In the genomic region with DNA sequence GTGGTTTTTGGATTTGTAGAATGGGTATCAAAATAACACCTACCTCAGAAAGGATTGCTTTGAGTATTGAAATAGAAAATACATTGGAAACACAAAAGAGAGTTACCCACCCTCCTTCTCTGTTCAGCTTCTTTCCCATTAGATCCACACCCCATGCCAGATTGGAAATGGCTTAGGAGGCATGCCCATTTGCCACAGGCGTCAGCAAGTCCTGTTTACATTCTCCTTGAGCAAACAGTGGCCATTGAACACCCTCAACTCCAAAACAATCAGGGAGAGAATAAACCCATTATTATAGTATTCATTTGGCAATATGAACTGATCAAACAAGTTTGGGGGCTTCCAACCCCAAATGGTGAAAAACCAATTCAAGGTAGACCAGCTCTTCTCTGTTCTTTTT, we compare ENCODE assay signal across 12 cellular contexts. TPM values are rescaled to one million over a fixed set of nuclear protein-coding genes. Genes with fewer than 3 reads are reported as not detected.
A peak's percentile ranks its signal among the peaks of the same experiment; 100 is the strongest.
DNase-seq lines count a peak whose midpoint lies in the region; ATAC-seq, FAIRE-seq and TF ChIP-seq lines count a peak whose summit lies in the region.
"Had no signal": no experiment of that assay in that cellular context is flagged by ENCODE, and none has a peak within 500 bp of the region (broad histone marks: within the 10 kb centered on the region; RNA-seq: fewer than 3 reads in every experiment).

No MANE protein-coding gene starts in this region.

- H3K4me2 ChIP-seq in HepG2 (ENCODE audit: low read depth, low read length), result peak overlapping the region; percentile 48

- H3K27me3 Mint-ChIP-seq in activated naive CD8-positive, alpha-beta T cell treated with anti-CD3 and anti-CD28 coated beads for 36 hours, result peaks cover 5% of the 10 kb centered on the region

- FAIRE-seq in HepG2 (lab: Jason Lieb, UNC), result no peak

- POLR2A ChIA-PET in HepG2 (lab: Yijun Ruan, JAX), result interaction anchor here (0.6 to 2.2 kb wide), 3 partner anchors 16 to 99 kb away, joined by 3 to 12 read pairs (median 3); no protein-coding TSS in a partner anchor

- peaks cover 2% of the 10 kb centered on the region for H3K9me3 Mint-ChIP-seq in activated naive CD8-positive, alpha-beta T cell treated with anti-CD3 and anti-CD28 coated beads for 36 hours

- WGBS in HepG2 (ENCODE audit: low lambda C conversion rate), result 0% methylated on average over 1 of the region's 1 CpG
- WGBS in right lobe of liver (ENCODE audit: insufficient coverage, low coverage, low lambda C conversion rate, missing lambda C conversion rate), result 33% methylated on average over 1 of the region's 1 CpG

- H3K79me2 ChIP-seq in HepG2 (ENCODE audit: insufficient read depth, low read length), result no peaks in the 10 kb centered on the region

- ATAC-seq in HepG2 (no peak), right lobe of liver (no peak), HG02763 (IDR thresholded peaks at IDR 0.05; ENCODE audit: unreplicated experiment) (no peak), HG02970 (IDR thresholded peaks at IDR 0.05; ENCODE audit: low FRiP score, unreplicated experiment) (no peak)
- ATAC-seq: left ventricle myocardium superior had no signal

- no peak for TF ChIP-seq EP300 in HepG2 (IDR thresholded peaks at IDR 0.05; ENCODE audit: low read depth in 2 of 2, low read length in 2 of 2)
- TF ChIP-seq EP300 in HepG2 (CRISPR knock-in tag; IDR thresholded peaks at IDR 0.05; ENCODE audit: borderline replicate concordance), result no peak

- peaks cover 4% of the 10 kb centered on the region for H3K36me3 Mint-ChIP-seq in activated naive CD8-positive, alpha-beta T cell treated with anti-CD3 and anti-CD28 coated beads for 36 hours

- no peak overlapping the region; a peak in 1 of 6 replicates for H3K4me3 ChIP-seq in HepG2 (replicated peaks in 1 of 3; ENCODE audit: insufficient read depth in 1 of 3, low read depth in 2 of 3, low read length in 3 of 3)
- no peak overlapping the region for H3K4me3 ChIP-seq in right lobe of liver
- H3K4me3 ChIP-seq: adrenal gland had no signal

- no peak for TF ChIP-seq RAD21 in HepG2 (CRISPR knock-in tag; IDR thresholded peaks at IDR 0.05)

- DNase-seq in HepG2 (ENCODE audit: low spot score) (peak; percentile 49), right lobe of liver (no peak), NCI-H2196 treated with DMSO at 0.1 percent for 48 hours (lab: John Stamatoyannopoulos, UW; ENCODE audit: unreplicated experiment) (peak; percentile 48), GM19238 (ENCODE audit: insufficient read length, low spot score) (no peak), NOMO-1 treated with DMSO at 0.1 percent for 48 hours (lab: John Stamatoyannopoulos, UW; ENCODE audit: unreplicated experiment) (no peak)
- DNase-seq in activated naive CD8-positive, alpha-beta T cell treated with anti-CD3 and anti-CD28 coated beads for 36 hours, result no peak
- DNase-seq: adrenal gland; cerebellar nuclear complex; left ventricle myocardium superior; NK-92 treated with Interleukin-12 subunit alpha and Interleukin-12 subunit beta, amount 100 ng/mL, for 24 hours had no signal

- in situ Hi-C loops in HepG2 (cut with HindIII; ENCODE audit: extremely low pct_ligation_motif_present, low pct_unique_long_range_greater_than_20kb), result no loop called here

- no peak for TF ChIP-seq POLR2A in HepG2 (IDR thresholded peaks at IDR 0.05; ENCODE audit: insufficient read depth in 1 of 2, low read depth in 2 of 2, low read length in 2 of 2)
- no peak for TF ChIP-seq POLR2A in right lobe of liver (IDR thresholded peaks at IDR 0.05)

- no TSS peak for BruUV-seq in HepG2 (replicated peaks; lab: Mats Ljungman, UMichigan)

- TF ChIP-seq CTCF in HepG2 (CRISPR knock-in tag; IDR thresholded peaks at IDR 0.05) (no peak), right lobe of liver (IDR thresholded peaks at IDR 0.05) (no peak)

- H3K27me3 ChIP-seq in HepG2 (ENCODE audit: control insufficient read depth in 1 of 2, insufficient read depth in 2 of 2, low read length in 2 of 2) (peaks cover 2 to 20% of the 10 kb centered on the region in 2 experiments; a peak in 4 of 5 replicates), right lobe of liver (peaks cover 5 to 6% of the 10 kb centered on the region in 2 donors)

- H4K20me1 ChIP-seq in HepG2 (ENCODE audit: insufficient read depth, low read length), result no peaks in the 10 kb centered on the region

- no peak overlapping the region for H2AFZ ChIP-seq in HepG2 (ENCODE audit: low read length)

- H3K27ac ChIP-seq in HepG2 (ENCODE audit: extremely low read length, insufficient read depth, low read length), result no peak overlapping the region
- H3K27ac ChIP-seq in right lobe of liver, result no peak overlapping the region
- H3K27ac ChIP-seq: adrenal gland had no signal

- H3K9me3 ChIP-seq in HepG2 (ENCODE audit: low read length) (no peaks in the 10 kb centered on the region), right lobe of liver (no peaks in the 10 kb centered on the region)
- H3K9me3 ChIP-seq: adrenal gland had no signal

- H3K4me3 Mint-ChIP-seq in activated naive CD8-positive, alpha-beta T cell treated with anti-CD3 and anti-CD28 coated beads for 36 hours, result peak overlapping the region; percentile 46

- CTCF ChIA-PET in HepG2 (lab: Yijun Ruan, JAX; ENCODE audit: low intra/inter-chr PET ratio, low total read pairs), result no interaction called here

- H3K36me3 ChIP-seq in HepG2 (replicated peaks in 1 of 2; ENCODE audit: control insufficient read depth in 1 of 2, insufficient read depth in 2 of 2, low read length in 2 of 2) (no peaks in the 10 kb centered on the region), right lobe of liver (no peaks in the 10 kb centered on the region)
- H3K36me3 ChIP-seq: adrenal gland had no signal

- no peak overlapping the region for H3K9ac ChIP-seq in HepG2 (ENCODE audit: insufficient read depth, low read depth, low read length)

- H3K4me1 ChIP-seq in HepG2 (ENCODE audit: insufficient read depth, low read length), result peaks cover 43% of the 10 kb centered on the region
- H3K4me1 ChIP-seq in right lobe of liver, result peaks cover 0 to 18% (median 0%) of the 10 kb centered on the region in 4 donors

- H3K27ac Mint-ChIP-seq in activated naive CD8-positive, alpha-beta T cell treated with anti-CD3 and anti-CD28 coated beads for 36 hours, result peak overlapping the region; percentile 88

- intact Hi-C loops in HepG2 (cut with micrococcal nuclease; ENCODE audit: unreplicated experiment) (loop anchor here (10.0 kb wide), 1 partner anchor 151 kb away; the partner anchor contains the start of gene CLCC1), right lobe of liver (cut with DNase I) (loop anchor here in 1 of 2 donors (5.0 kb wide), 1 partner anchor 76 kb away; no protein-coding TSS in a partner anchor)

- peaks cover 35% of the 10 kb centered on the region for H3K4me1 Mint-ChIP-seq in activated naive CD8-positive, alpha-beta T cell treated with anti-CD3 and anti-CD28 coated beads for 36 hours

RNA-seq across cellular contexts. Expression of gene ELAPOR1, which starts 2.4 kb away (rescaled TPM):
- total RNA-seq in HepG2 (2016; rRNA removed; fragmentation: Illumina TruSeq; extraction: Trizol) (0.14 and 0.20 TPM in 2 replicates), right lobe of liver (1 to 10 TPM in 1 of 6 experiments, under 1 TPM in 5; 0.16 to 1.2 (median 0.22) TPM)
- 0.09 and 0.10 TPM in 2 replicates for total RNA-seq in HepG2 (2016; cell fraction: cytosol; rRNA removed; fragmentation: Illumina TruSeq; extraction: Trizol; ENCODE audit: low read depth)
- 0.12 and 0.22 TPM in 2 replicates for total RNA-seq in HepG2 (2016; cell fraction: insoluble cytoplasmic fraction; rRNA removed; fragmentation: Illumina TruSeq; extraction: Trizol)
- 0.06 and 0.24 TPM in 2 replicates for total RNA-seq in HepG2 (2016; cell fraction: membrane; rRNA removed; fragmentation: Illumina TruSeq; extraction: Trizol)
- total RNA-seq in HepG2 (2016; cell fraction: nucleus; rRNA removed; fragmentation: Illumina TruSeq; extraction: Trizol), result 0.71 and 1.2 TPM in 2 replicates
- 0.12 and 0.13 TPM in 2 replicates for polyA plus RNA-seq in HepG2 (2011; rRNA removed)
- polyA plus RNA-seq in HepG2 (2011; cell fraction: cytosol; rRNA removed), result 0.09 and 0.16 TPM in 2 replicates
- 0.32 and 0.38 TPM in 2 replicates for polyA plus RNA-seq in HepG2 (2011; cell fraction: nucleus; rRNA removed)
- 0.07 and 0.16 TPM in 2 replicates for polyA plus RNA-seq in HepG2 (2012)
- polyA plus RNA-seq in HepG2 (2016; cell fraction: cytosol; fragmentation: Illumina TruSeq; extraction: Trizol; ENCODE audit: low read depth), result 0.14 and 0.19 TPM in 2 replicates
- polyA plus RNA-seq in HepG2 (2016; cell fraction: insoluble cytoplasmic fraction; fragmentation: Illumina TruSeq; extraction: Trizol; ENCODE audit: low read depth), result 0.19 TPM in 2 replicates
- polyA plus RNA-seq in HepG2 (2016; cell fraction: membrane; fragmentation: Illumina TruSeq; extraction: Trizol; ENCODE audit: low read depth), result 0.08 and 0.18 TPM in 2 replicates
- 0.17 TPM in 1 of 2 replicates, not detected in the other for polyA plus RNA-seq in HepG2 (2016; cell fraction: nucleus; fragmentation: Illumina TruSeq; extraction: Trizol; ENCODE audit: insufficient read depth, low read depth)
- polyA minus RNA-seq in HepG2 (2011; rRNA and poly(A)+ RNA removed; ENCODE audit: low replicate concordance), result 0.80 and 2.9 TPM in 2 replicates
- not detected in 2 replicates for polyA minus RNA-seq in HepG2 (2011; cell fraction: cytosol; rRNA and poly(A)+ RNA removed)
- 0.39 and 0.50 TPM in 2 replicates for polyA minus RNA-seq in HepG2 (2011; cell fraction: nucleus; rRNA and poly(A)+ RNA removed)
- 1 to 10 TPM; 6.8 to 7.7 TPM for total RNA-seq in activated naive CD8-positive, alpha-beta T cell treated with anti-CD3 and anti-CD28 coated beads for 36 hours

RNA-seq across cellular contexts. Expression of gene TMEM167B, which starts 25.7 kb away (rescaled TPM):
- total RNA-seq in HepG2 (2016; rRNA removed; fragmentation: Illumina TruSeq; extraction: Trizol) (22.4 and 24.4 TPM in 2 replicates), right lobe of liver (10 to 100 TPM; 10.5 to 21.9 (median 15.1) TPM)
- total RNA-seq in HepG2 (2016; cell fraction: cytosol; rRNA removed; fragmentation: Illumina TruSeq; extraction: Trizol; ENCODE audit: low read depth), result 4.3 and 5.4 TPM in 2 replicates
- total RNA-seq in HepG2 (2016; cell fraction: insoluble cytoplasmic fraction; rRNA removed; fragmentation: Illumina TruSeq; extraction: Trizol), result 23.6 and 26.0 TPM in 2 replicates
- 14.2 and 15.4 TPM in 2 replicates for total RNA-seq in HepG2 (2016; cell fraction: membrane; rRNA removed; fragmentation: Illumina TruSeq; extraction: Trizol)
- total RNA-seq in HepG2 (2016; cell fraction: nucleus; rRNA removed; fragmentation: Illumina TruSeq; extraction: Trizol), result 15.0 and 18.4 TPM in 2 replicates
- polyA plus RNA-seq in HepG2 (2011; rRNA removed), result 9.5 and 10.2 TPM in 2 replicates
- polyA plus RNA-seq in HepG2 (2011; cell fraction: cytosol; rRNA removed), result 6.3 and 7.9 TPM in 2 replicates
- polyA plus RNA-seq in HepG2 (2011; cell fraction: nucleus; rRNA removed), result 4.6 and 5.9 TPM in 2 replicates
- polyA plus RNA-seq in HepG2 (2012), result 21.2 and 25.3 TPM in 2 replicates
- polyA plus RNA-seq in HepG2 (2016; cell fraction: cytosol; fragmentation: Illumina TruSeq; extraction: Trizol; ENCODE audit: low read depth), result 4.8 and 7.2 TPM in 2 replicates
- polyA plus RNA-seq in HepG2 (2016; cell fraction: insoluble cytoplasmic fraction; fragmentation: Illumina TruSeq; extraction: Trizol; ENCODE audit: low read depth), result 22.2 and 24.2 TPM in 2 replicates
- polyA plus RNA-seq in HepG2 (2016; cell fraction: membrane; fragmentation: Illumina TruSeq; extraction: Trizol; ENCODE audit: low read depth), result 9.2 and 10.4 TPM in 2 replicates
- polyA plus RNA-seq in HepG2 (2016; cell fraction: nucleus; fragmentation: Illumina TruSeq; extraction: Trizol; ENCODE audit: insufficient read depth, low read depth), result 17.0 and 18.9 TPM in 2 replicates
- polyA minus RNA-seq in HepG2 (2011; rRNA and poly(A)+ RNA removed; ENCODE audit: low replicate concordance), result 2.5 and 3.6 TPM in 2 replicates
- polyA minus RNA-seq in HepG2 (2011; cell fraction: cytosol; rRNA and poly(A)+ RNA removed), result 9.4 and 11.4 TPM in 2 replicates
- 5.8 and 7.1 TPM in 2 replicates for polyA minus RNA-seq in HepG2 (2011; cell fraction: nucleus; rRNA and poly(A)+ RNA removed)
- total RNA-seq in activated naive CD8-positive, alpha-beta T cell treated with anti-CD3 and anti-CD28 coated beads for 36 hours, result 10 to 100 TPM; 26.2 to 26.5 TPM

RNA-seq across cellular contexts. Expression of gene TAF13, which starts 40.5 kb away (rescaled TPM):
- total RNA-seq in HepG2 (2016; rRNA removed; fragmentation: Illumina TruSeq; extraction: Trizol) (36.3 and 62.1 TPM in 2 replicates), right lobe of liver (10 to 100 TPM; 19.2 to 41.1 (median 26.4) TPM)
- 9.0 and 10.1 TPM in 2 replicates for total RNA-seq in HepG2 (2016; cell fraction: cytosol; rRNA removed; fragmentation: Illumina TruSeq; extraction: Trizol; ENCODE audit: low read depth)
- 40.2 and 62.3 TPM in 2 replicates for total RNA-seq in HepG2 (2016; cell fraction: insoluble cytoplasmic fraction; rRNA removed; fragmentation: Illumina TruSeq; extraction: Trizol)
- total RNA-seq in HepG2 (2016; cell fraction: membrane; rRNA removed; fragmentation: Illumina TruSeq; extraction: Trizol), result 28.6 and 37.3 TPM in 2 replicates
- total RNA-seq in HepG2 (2016; cell fraction: nucleus; rRNA removed; fragmentation: Illumina TruSeq; extraction: Trizol), result 15.9 and 16.8 TPM in 2 replicates
- polyA plus RNA-seq in HepG2 (2011; rRNA removed), result 8.6 and 11.5 TPM in 2 replicates
- polyA plus RNA-seq in HepG2 (2011; cell fraction: cytosol; rRNA removed), result 2.9 and 5.7 TPM in 2 replicates
- 1.1 and 2.3 TPM in 2 replicates for polyA plus RNA-seq in HepG2 (2011; cell fraction: nucleus; rRNA removed)
- polyA plus RNA-seq in HepG2 (2012), result 17.4 and 25.3 TPM in 2 replicates
- 9.4 and 9.5 TPM in 2 replicates for polyA plus RNA-seq in HepG2 (2016; cell fraction: cytosol; fragmentation: Illumina TruSeq; extraction: Trizol; ENCODE audit: low read depth)
- 69.4 and 70.2 TPM in 2 replicates for polyA plus RNA-seq in HepG2 (2016; cell fraction: insoluble cytoplasmic fraction; fragmentation: Illumina TruSeq; extraction: Trizol; ENCODE audit: low read depth)
- 26.1 and 31.2 TPM in 2 replicates for polyA plus RNA-seq in HepG2 (2016; cell fraction: membrane; fragmentation: Illumina TruSeq; extraction: Trizol; ENCODE audit: low read depth)
- polyA plus RNA-seq in HepG2 (2016; cell fraction: nucleus; fragmentation: Illumina TruSeq; extraction: Trizol; ENCODE audit: insufficient read depth, low read depth), result 29.1 and 33.5 TPM in 2 replicates
- polyA minus RNA-seq in HepG2 (2011; rRNA and poly(A)+ RNA removed; ENCODE audit: low replicate concordance), result 2.6 and 6.6 TPM in 2 replicates
- 10.6 and 12.0 TPM in 2 replicates for polyA minus RNA-seq in HepG2 (2011; cell fraction: cytosol; rRNA and poly(A)+ RNA removed)
- polyA minus RNA-seq in HepG2 (2011; cell fraction: nucleus; rRNA and poly(A)+ RNA removed), result 5.9 and 7.8 TPM in 2 replicates
- total RNA-seq in activated naive CD8-positive, alpha-beta T cell treated with anti-CD3 and anti-CD28 coated beads for 36 hours, result 10 to 100 TPM; 32.3 to 34.2 TPM

Comparison
In these comparisons a context has a peak if more than half of its experiments do, and no peak if none do; other contexts are left out.
1. DNase-seq: peak in HepG2 (single experiment) and NCI-H2196 treated with DMSO at 0.1 percent for 48 hours (single experiment); none in right lobe of liver (0 of 3), activated naive CD8-positive, alpha-beta T cell treated with anti-CD3 and anti-CD28 coated beads for 36 hours (single experiment), GM19238 (single experiment) and NOMO-1 treated with DMSO at 0.1 percent for 48 hours (single experiment).